ENCODE assay signal across 8 cellular contexts in the genomic region with DNA sequence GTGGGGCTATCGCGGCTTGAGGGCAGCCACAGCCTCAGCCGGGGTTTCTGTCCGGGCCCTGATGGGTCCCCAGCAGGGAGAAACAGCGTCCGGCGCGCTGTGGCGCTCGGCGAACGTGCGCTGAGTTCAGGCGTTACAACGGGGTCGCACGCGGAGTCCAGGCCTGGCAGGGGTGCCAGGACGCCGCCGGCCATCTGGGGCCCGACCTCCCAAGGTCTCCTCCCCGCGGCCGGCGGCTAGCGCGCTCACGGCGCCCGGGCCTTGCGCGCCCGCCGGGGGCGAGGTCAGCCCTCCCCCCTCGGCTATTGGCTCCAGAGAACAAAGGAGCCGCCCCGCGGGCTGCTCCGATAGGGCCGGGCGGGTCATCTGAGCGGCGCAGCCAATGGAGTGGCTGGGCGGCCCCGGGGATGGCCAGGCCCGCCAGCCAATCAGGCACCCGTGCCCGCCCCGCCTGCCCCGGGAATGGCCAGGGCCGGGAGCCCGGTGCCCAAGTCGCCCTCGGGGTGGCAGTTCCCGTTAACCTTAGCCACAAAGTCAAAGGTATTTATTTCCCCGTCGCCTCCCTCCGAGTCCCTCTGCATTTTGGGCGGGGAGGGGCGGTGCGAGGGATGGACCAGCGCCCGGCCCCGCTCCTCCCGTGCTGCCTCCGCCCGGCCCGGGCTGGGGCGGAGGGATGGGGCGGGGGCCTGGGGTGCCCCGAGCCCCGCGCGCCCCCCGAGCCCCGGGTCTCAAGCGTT.
A peak's percentile ranks its signal among the peaks of the same experiment; 100 is the strongest.
DNase-seq lines count a peak whose midpoint lies in the region; ATAC-seq and TF ChIP-seq lines count a peak whose summit lies in the region.

A gene (plus strand): TSS at position 478 of the 737 bp plus-strand sequence. CDS start 9,141 bp downstream, outside the sequence.

- H3K27me3 ChIP-seq in OCI-LY1 (ENCODE audit: insufficient read depth, low read length): no peaks in the 10 kb centered on the region

- peaks cover 73% of the 10 kb centered on the region for H3K4me1 ChIP-seq in OCI-LY1 (ENCODE audit: insufficient read depth, low read length, severe bottlenecking)

- peak; percentile 80 for ATAC-seq in GM21526 (IDR thresholded peaks at IDR 0.05; ENCODE audit: low FRiP score, unreplicated experiment)

- H3K9me3 ChIP-seq in OCI-LY1 (ENCODE audit: low read length): no peaks in the 10 kb centered on the region

- no peaks in the 10 kb centered on the region for H3K79me2 ChIP-seq in OCI-LY1 (ENCODE audit: insufficient read depth, low read length)

- H2AFZ ChIP-seq in OCI-LY1 (ENCODE audit: low read length): no peak within 1 kb of the TSS

- H3F3A ChIP-seq in OCI-LY1 (ENCODE audit: insufficient read depth, low read length): 0 out of 2 replicates have a peak, but pooled peaks cover 5% of the 10 kb centered on the region

- peak within 1 kb of the TSS; percentile 77 for H3K4me2 ChIP-seq in OCI-LY1 (ENCODE audit: low read length)

- no peaks in the 10 kb centered on the region for H4K20me1 ChIP-seq in OCI-LY1 (ENCODE audit: insufficient read depth, low read length)

- H3K36me3 ChIP-seq in OCI-LY1 (ENCODE audit: insufficient read depth, low read length): peaks cover 7% of the 10 kb centered on the region

- no peak for TF ChIP-seq CTCF in OCI-LY1 (IDR thresholded peaks at IDR 0.05; ENCODE audit: low read length)

- H3K4me3 ChIP-seq in OCI-LY1 (ENCODE audit: low read depth, low read length, poor library complexity, severe bottlenecking): peak within 1 kb of the TSS; percentile 79

- peak; percentile 99 for DNase-seq in DMS 273 (lab: John Stamatoyannopoulos, UW; ENCODE audit: unreplicated experiment)
- peak; percentile 99 for DNase-seq in HuH-7.5 (ENCODE audit: low spot score)
- DNase-seq in activated T-cell treated with anti-CD3 and anti-CD28 coated beads for 1 hour (ENCODE audit: low read depth): peak; percentile 87
- DNase-seq in epidermal melanocyte (ENCODE audit: insufficient read length, low spot score): peak; percentile 100
- DNase-seq in middle frontal gyrus (ENCODE audit: extremely low spot score, low spot score): peak; percentile 92
- DNase-seq in stimulated activated CD8-positive, alpha-beta memory T cell treated with anti-CD3 and anti-CD28 coated beads, Interleukin-15, amount 100 ng/mL, for 48 hours (ENCODE audit: low read depth in 2 of 2): peak; percentile 92 to 93

- peak within 1 kb of the TSS; percentile 73 for H3K27ac ChIP-seq in OCI-LY1 (ENCODE audit: low read depth, low read length, poor library complexity, severe bottlenecking)

- no peaks in the 10 kb centered on the region for H3K9me2 ChIP-seq in OCI-LY1 (ENCODE audit: low read depth, low read length)

- peak within 1 kb of the TSS; percentile 76 for H3K9ac ChIP-seq in OCI-LY1 (ENCODE audit: low read length)

Comparison
In these comparisons a context has a peak if more than half of its experiments do, and no peak if none do; other contexts are left out.
1. Peak in every context shown above with its lines: DNase-seq, ATAC-seq, H3K4me3 ChIP-seq and H3K27ac ChIP-seq.